20 cellular contexts compared by ENCODE assay signal in the genomic region with DNA sequence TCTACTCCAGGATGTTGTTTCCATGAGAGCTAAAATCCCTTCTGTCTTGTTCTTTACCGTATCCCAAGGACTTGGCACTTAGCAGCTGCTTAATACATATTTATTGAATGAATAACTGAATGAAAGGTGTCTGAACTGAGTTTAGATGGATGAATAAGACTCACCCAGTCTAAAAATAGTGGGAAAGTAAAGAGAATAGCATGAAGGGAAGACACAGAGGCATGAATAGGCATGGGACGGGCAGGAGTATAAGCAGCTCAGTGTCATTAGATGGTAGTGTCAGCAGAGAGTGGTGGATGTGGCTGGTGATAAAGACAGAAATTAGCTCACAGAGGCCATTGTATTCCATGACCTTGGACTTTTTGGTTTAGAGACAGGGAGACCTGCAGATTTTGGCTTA.
"Had no signal": no experiment of that assay in that cellular context is flagged by ENCODE, and none has a peak within 500 bp of the region (broad histone marks: within the 10 kb centered on the region; RNA-seq: fewer than 3 reads in every experiment).

No MANE protein-coding gene starts in this region.

- DNase-seq: activated CD4-positive, alpha-beta memory T cell treated with anti-CD3 and anti-CD28 coated beads for 36 hours; activated CD4-positive, CD25-positive, alpha-beta regulatory T cell treated with anti-CD3 and anti-CD28 coated beads, Interleukin-2, amount 50 U/mL, for 72 hours; activated CD8-positive, alpha-beta memory T cell treated with anti-CD3 and anti-CD28 coated beads for 24 hours; activated effector memory CD4-positive, alpha-beta T cell treated with anti-CD3 and anti-CD28 coated beads, Interleukin-2, amount 50 U/mL, for 16 hours; activated naive CD4-positive, alpha-beta T cell treated with Interleukin-2 at 50 U/mL for 16 hours; activated naive CD8-positive, alpha-beta T cell treated with anti-CD3 and anti-CD28 coated beads, Interleukin-2, amount 50 U/mL, for 24 hours; activated T-cell treated with anti-CD3 and anti-CD28 coated beads, Interleukin-2, amount 50 U/mL, for 4 hours; amygdala; caudate nucleus; NCI-H1105 treated with DMSO at 0.1 percent for 48 hours; NCI-H1436 treated with DMSO at 0.1 percent for 48 hours; NCI-H187; NCI-H2081; NCI-H510A treated with DMSO at 0.1 percent for 48 hours; NCI-H69; SIG-M5; T-helper 17 cell; T-helper 9 cell had no signal

- ATAC-seq: activated naive CD4-positive, alpha-beta T cell treated with anti-CD3 and anti-CD28 coated beads, Interleukin-2, amount 50 U/mL, for 72 hours; activated naive CD8-positive, alpha-beta T cell treated with anti-CD3 and anti-CD28 coated beads, Interleukin-2, amount 50 U/mL, for 24 hours; activated T-cell treated with anti-CD3 and anti-CD28 coated beads, Interleukin-2, amount 50 U/mL, for 4 hours; T-helper 17 cell; WTC11 had no signal
